ENCODE assay signal across 13 cellular contexts in genomic region chr15:36468746-36469145, GRCh38.
A peak's percentile ranks its signal among the peaks of the same experiment; 100 is the strongest.
DNase-seq lines count a peak whose midpoint lies in the region; ATAC-seq and TF ChIP-seq lines count a peak whose summit lies in the region.
"Had no signal": no experiment of that assay in that cellular context is flagged by ENCODE, and none has a peak within 500 bp of the region (broad histone marks: within the 10 kb centered on the region; RNA-seq: fewer than 3 reads in every experiment).

No MANE protein-coding gene starts in this region.

- no peaks in the 10 kb centered on the region for H3K9me3 ChIP-seq in lung (ENCODE audit: control insufficient read depth in 2 of 2, insufficient read depth in 1 of 2, low read length in 1 of 2)

- WGBS in lung, 2 donors, result 63 to 82% methylated on average over 5 of the region's 5 CpGs

- H3K4me3 ChIP-seq in cardiac fibroblast (replicated peaks in 1 of 2; ENCODE audit: low read depth in 2 of 2, low read length in 2 of 2) (no peak overlapping the region), lung (no peak overlapping the region)

- H3K36me3 ChIP-seq in lung (ENCODE audit: control insufficient read depth in 2 of 2, insufficient read depth in 2 of 2, low read length in 2 of 2), result no peaks in the 10 kb centered on the region

- no peak overlapping the region for H3K27ac ChIP-seq in lung (ENCODE audit: low read depth in 1 of 2, low read length in 1 of 2)

- TF ChIP-seq CTCF in cardiac fibroblast (IDR thresholded peaks at IDR 0.05; ENCODE audit: low read depth, low read length), result no peak
- TF ChIP-seq CTCF in lung (IDR thresholded peaks at IDR 0.05; ENCODE audit: control extremely low read depth, extremely low read depth), result no peak

- no peaks in the 10 kb centered on the region for H3K4me1 ChIP-seq in lung (ENCODE audit: control insufficient read depth in 2 of 2, insufficient read depth in 2 of 2, low read length in 2 of 2)

- DNase-seq in DMS79 (lab: John Stamatoyannopoulos, UW) (peak; percentile 89), NCI-H128 (lab: John Stamatoyannopoulos, UW; ENCODE audit: unreplicated experiment) (peak; percentile 38), cardiac fibroblast (ENCODE audit: low read depth in 2 of 2) (peak; percentile 65 to 72), lung (ENCODE audit: low spot score) (peak; percentile 64), Kasumi-1 (lab: John Stamatoyannopoulos, UW) (no peak)
- DNase-seq in activated effector memory CD4-positive, alpha-beta T cell treated with anti-CD3 and anti-CD28 coated beads, Interleukin-2, amount 50 U/mL, for 16 hours, result no peak
- no peak for DNase-seq in activated CD4-positive, alpha-beta T cell treated with anti-CD3 and anti-CD28 coated beads, Interleukin-2, amount 50 U/mL, for 48 hours
- DNase-seq: activated naive CD4-positive, alpha-beta T cell treated with anti-CD3 and anti-CD28 coated beads, Interleukin-2, amount 50 U/mL, for 16 hours; CD8-positive, alpha-beta T cell; erythroblast; NCI-H1092 treated with DMSO at 0.1 percent for 48 hours; SIG-M5 had no signal

- no peaks in the 10 kb centered on the region for H3K27me3 ChIP-seq in lung (ENCODE audit: control insufficient read depth, insufficient read depth)

- ATAC-seq in lung (ENCODE audit: insufficient read depth, low FRiP score) (no peak), GM21619 (IDR thresholded peaks at IDR 0.05; ENCODE audit: unreplicated experiment) (no peak)
- ATAC-seq: CD8-positive, alpha-beta T cell had no signal

Comparison
In these comparisons a context has a peak if more than half of its experiments do, and no peak if none do; other contexts are left out.
1. DNase-seq: peak in DMS79 (single experiment), NCI-H128 (single experiment), cardiac fibroblast (2 of 2) and lung (single experiment); none in activated effector memory CD4-positive, alpha-beta T cell treated with anti-CD3 and anti-CD28 coated beads, Interleukin-2, amount 50 U/mL, for 16 hours (single experiment), activated CD4-positive, alpha-beta T cell treated with anti-CD3 and anti-CD28 coated beads, Interleukin-2, amount 50 U/mL, for 48 hours (0 of 2) and Kasumi-1 (0 of 2).